8 cellular contexts compared by ENCODE assay signal in genomic region chr2:27185331-27186026, GRCh38. TPM values are rescaled to one million over a fixed set of nuclear protein-coding genes. Genes with fewer than 3 reads are reported as not detected.
DNase-seq lines count a peak whose midpoint lies in the region; ATAC-seq and TF ChIP-seq lines count a peak whose summit lies in the region.

No MANE protein-coding gene starts in this region.

- intact Hi-C loops in spleen (cut with DNase I; ENCODE audit: low total_unique reads): no loop called here

- H3K4me3 ChIP-seq in HEK293 (ENCODE audit: low read depth, low read length) (no peak overlapping the region), right atrium auricular region (no peak overlapping the region), spleen (no peak overlapping the region)

- TF ChIP-seq CTCF in HEK293 (tag by site-specific recombination; IDR thresholded peaks at IDR 0.05): no peak
- no peak for TF ChIP-seq CTCF in right atrium auricular region (IDR thresholded peaks at IDR 0.05)
- TF ChIP-seq CTCF in spleen (IDR thresholded peaks at IDR 0.05 in 8 of 11, conservative IDR thresholded peaks at IDR 0.05 in 3 of 11): no peak

- peaks cover 37 to 47% of the 10 kb centered on the region in 2 donors for H3K27me3 Mint-ChIP-seq in effector memory CD8-positive, alpha-beta T cell
- H3K27me3 Mint-ChIP-seq in activated T-cell treated with anti-CD3 and anti-CD28 coated beads, Interleukin-2, amount 50 U/mL, for 72 hours (ENCODE audit: low read depth): peaks cover 47% of the 10 kb centered on the region

- no peak overlapping the region for H3K4me3 Mint-ChIP-seq in effector memory CD8-positive, alpha-beta T cell
- no peak overlapping the region for H3K4me3 Mint-ChIP-seq in stimulated activated effector memory CD8-positive, alpha-beta T cell treated with anti-CD3 and anti-CD28 coated beads, Interleukin-12 subunit alpha, Interleukin-12 subunit beta, amount 100 ng/mL, for 72 hours
- H3K4me3 Mint-ChIP-seq in activated T-cell treated with anti-CD3 and anti-CD28 coated beads, Interleukin-2, amount 50 U/mL, for 72 hours: no peak overlapping the region

- H3K9me3 ChIP-seq in HEK293 (ENCODE audit: control insufficient read depth, insufficient read depth, low read depth, low read length) (no peaks in the 10 kb centered on the region), right atrium auricular region (no peaks in the 10 kb centered on the region), spleen (no peaks in the 10 kb centered on the region)

- no peaks in the 10 kb centered on the region for H3K9me3 Mint-ChIP-seq in effector memory CD8-positive, alpha-beta T cell
- no peaks in the 10 kb centered on the region for H3K9me3 Mint-ChIP-seq in stimulated activated effector memory CD8-positive, alpha-beta T cell treated with anti-CD3 and anti-CD28 coated beads, Interleukin-12 subunit alpha, Interleukin-12 subunit beta, amount 100 ng/mL, for 72 hours
- H3K9me3 Mint-ChIP-seq in activated T-cell treated with anti-CD3 and anti-CD28 coated beads, Interleukin-2, amount 50 U/mL, for 72 hours: no peaks in the 10 kb centered on the region

- H3K36me3 ChIP-seq in HEK293 (ENCODE audit: control insufficient read depth in 2 of 2, insufficient read depth in 1 of 2, low read length in 2 of 2) (no peaks in the 10 kb centered on the region), right atrium auricular region (no peaks in the 10 kb centered on the region), spleen (no peaks in the 10 kb centered on the region)

- POLR2A ChIA-PET in HEK293 (lab: Yijun Ruan, JAX): no interaction called here

- H3K4me1 Mint-ChIP-seq in effector memory CD8-positive, alpha-beta T cell (ENCODE audit: low read depth in 2 of 2): no peaks in the 10 kb centered on the region
- H3K4me1 Mint-ChIP-seq in stimulated activated effector memory CD8-positive, alpha-beta T cell treated with anti-CD3 and anti-CD28 coated beads, Interleukin-12 subunit alpha, Interleukin-12 subunit beta, amount 100 ng/mL, for 72 hours: no peaks in the 10 kb centered on the region
- no peaks in the 10 kb centered on the region for H3K4me1 Mint-ChIP-seq in activated T-cell treated with anti-CD3 and anti-CD28 coated beads, Interleukin-2, amount 50 U/mL, for 72 hours (ENCODE audit: low read depth)

- WGBS in spleen, 5 donors: 37 to 50% (median 43%) methylated on average over 6 of the region's 6 CpGs

- CTCF ChIA-PET in HEK293 (lab: Yijun Ruan, JAX): interaction anchor here (0.5 to 2.2 kb wide), 3 partner anchors 9 to 118 kb away, joined by 3 to 13 read pairs (median 4); no protein-coding TSS in a partner anchor

- H3K27me3 ChIP-seq in right atrium auricular region: no peaks in the 10 kb centered on the region
- peaks cover 0 to 12% (median 0%) of the 10 kb centered on the region in 7 donors for H3K27me3 ChIP-seq in spleen (replicated peaks in 1 of 7)

- H3K27ac ChIP-seq in HEK293 (ENCODE audit: extremely low read depth, low read depth, low read length) (no peak overlapping the region), right atrium auricular region (peak overlapping the region; percentile 74 to 79), spleen (peak overlapping the region in 7 of 8 donors; percentile 10 to 70 (median 56))

- DNase-seq in SKM-1 (lab: John Stamatoyannopoulos, UW; ENCODE audit: unreplicated experiment) (peak; percentile 72), right atrium auricular region (ENCODE audit: low spot score) (peak; percentile 75), spleen (no peak)
- no peak for DNase-seq in effector memory CD8-positive, alpha-beta T cell
- DNase-seq in stimulated activated effector memory CD8-positive, alpha-beta T cell treated with anti-CD3 and anti-CD28 coated beads, Interleukin-12 subunit alpha, Interleukin-12 subunit beta, amount 100 ng/mL, for 72 hours (ENCODE audit: low spot score in 2 of 2): no peak
- DNase-seq in activated T-cell treated with anti-CD3 and anti-CD28 coated beads, Interleukin-2, amount 50 U/mL, for 72 hours: no peak

- no peak overlapping the region for H3K27ac Mint-ChIP-seq in effector memory CD8-positive, alpha-beta T cell
- H3K27ac Mint-ChIP-seq in stimulated activated effector memory CD8-positive, alpha-beta T cell treated with anti-CD3 and anti-CD28 coated beads, Interleukin-12 subunit alpha, Interleukin-12 subunit beta, amount 100 ng/mL, for 72 hours: no peak overlapping the region
- no peak overlapping the region for H3K27ac Mint-ChIP-seq in activated T-cell treated with anti-CD3 and anti-CD28 coated beads, Interleukin-2, amount 50 U/mL, for 72 hours

- H3K4me1 ChIP-seq in HEK293 (ENCODE audit: control insufficient read depth, insufficient read depth, low read length) (peaks cover 4% of the 10 kb centered on the region; the same call in 1 of the 2 replicates), right atrium auricular region (peaks cover 0 to 33% of the 10 kb centered on the region in 2 donors), spleen (peaks cover 0 to 6% (median 0%) of the 10 kb centered on the region in 6 donors)

- H3K36me3 Mint-ChIP-seq in effector memory CD8-positive, alpha-beta T cell (ENCODE audit: insufficient read depth): no peaks in the 10 kb centered on the region
- no peaks in the 10 kb centered on the region for H3K36me3 Mint-ChIP-seq in stimulated activated effector memory CD8-positive, alpha-beta T cell treated with anti-CD3 and anti-CD28 coated beads, Interleukin-12 subunit alpha, Interleukin-12 subunit beta, amount 100 ng/mL, for 72 hours
- H3K36me3 Mint-ChIP-seq in activated T-cell treated with anti-CD3 and anti-CD28 coated beads, Interleukin-2, amount 50 U/mL, for 72 hours (ENCODE audit: insufficient read depth in 2 of 2): no peaks in the 10 kb centered on the region

- ATAC-seq in effector memory CD8-positive, alpha-beta T cell (replicated peaks): no peak
- no peak for ATAC-seq in stimulated activated effector memory CD8-positive, alpha-beta T cell treated with anti-CD3 and anti-CD28 coated beads, Interleukin-12 subunit alpha, Interleukin-12 subunit beta, amount 100 ng/mL, for 72 hours
- ATAC-seq in activated T-cell treated with anti-CD3 and anti-CD28 coated beads, Interleukin-2, amount 50 U/mL, for 72 hours (replicated peaks in 1 of 2): no peak
- ATAC-seq in HG02885 (IDR thresholded peaks at IDR 0.05; ENCODE audit: poor library complexity, unreplicated experiment): no peak

- TF ChIP-seq POLR2A in spleen (IDR thresholded peaks at IDR 0.05): no peak

TF ChIP-seq in HEK293, 187 proteins besides CTCF, POLR2A, EP300 and RAD21 (continues in another document):
- TF ChIP-seq ZNF701 (tag by site-specific recombination; IDR thresholded peaks at IDR 0.05): no peak
- no peak for TF ChIP-seq ZNF664 (tag by site-specific recombination; IDR thresholded peaks at IDR 0.05)
- no peak for TF ChIP-seq GLI2 (tag by site-specific recombination; IDR thresholded peaks at IDR 0.05; ENCODE audit: borderline replicate concordance, low read depth)
- TF ChIP-seq ZSCAN30 (tag by site-specific recombination; IDR thresholded peaks at IDR 0.05): no peak
- no peak for TF ChIP-seq ZNF513 (tag by site-specific recombination; IDR thresholded peaks at IDR 0.05)
- TF ChIP-seq ZSCAN16 (tag by site-specific recombination; IDR thresholded peaks at IDR 0.05): no peak
- TF ChIP-seq ZNF548 (tag by site-specific recombination; IDR thresholded peaks at IDR 0.05): no peak
- no peak for TF ChIP-seq ZNF639 (tag by site-specific recombination; IDR thresholded peaks at IDR 0.05)
- no peak for TF ChIP-seq ZNF132 (tag by site-specific recombination; IDR thresholded peaks at IDR 0.05; ENCODE audit: borderline replicate concordance)
- TF ChIP-seq ZNF747 (tag by site-specific recombination; IDR thresholded peaks at IDR 0.05): no peak

RNA-seq across cellular contexts. Expression of gene ATRAID, which starts 26.4 kb away (rescaled TPM):
- 100 to 1,000 TPM; 193 TPM for total RNA-seq in right atrium auricular region
- 100 to 1,000 TPM in 3 of 7 donors, 10 to 100 TPM in 4; 59.2 to 300 (median 92.8) TPM for total RNA-seq in spleen
- polyA plus RNA-seq in spleen: 100 to 1,000 TPM in 2 of 3 donors, 10 to 100 TPM in 1; 85.1 to 131 (median 116) TPM
- total RNA-seq in activated T-cell treated with anti-CD3 and anti-CD28 coated beads, Interleukin-2, amount 50 U/mL, for 72 hours: 10 to 100 TPM; 80.5 to 87.3 TPM

RNA-seq across cellular contexts. Expression of gene SLC5A6, which starts 26.6 kb away (rescaled TPM):
- 10 to 100 TPM in 1 of 2 donors, 1 to 10 TPM in 1; 9.2 to 14.7 TPM for total RNA-seq in right atrium auricular region
- total RNA-seq in spleen: 10 to 100 TPM; 19.4 to 33.3 (median 23.2) TPM
- polyA plus RNA-seq in spleen: 10 to 100 TPM; 11.9 to 15.4 (median 15.3) TPM
- 10 to 100 TPM; 38.8 to 39.2 TPM for total RNA-seq in activated T-cell treated with anti-CD3 and anti-CD28 coated beads, Interleukin-2, amount 50 U/mL, for 72 hours

RNA-seq across cellular contexts. Expression of gene CAD, which starts 31.7 kb away (rescaled TPM):
- 10 to 100 TPM in 1 of 2 donors, 1 to 10 TPM in 1; 4.8 to 13.2 TPM for total RNA-seq in right atrium auricular region
- 10 to 100 TPM; 20.9 to 38.8 (median 30.3) TPM for total RNA-seq in spleen
- 10 to 100 TPM; 10.9 to 18.3 (median 14.2) TPM for polyA plus RNA-seq in spleen
- 10 to 100 TPM; 53.6 to 64.5 TPM for total RNA-seq in activated T-cell treated with anti-CD3 and anti-CD28 coated beads, Interleukin-2, amount 50 U/mL, for 72 hours

RNA-seq across cellular contexts. Expression of gene TCF23, which starts 36.7 kb away (rescaled TPM):
- total RNA-seq in right atrium auricular region (not detected), spleen (10 to 100 TPM in 1 of 7 donors, 1 to 10 TPM in 6; 1.8 to 14.8 (median 3.2) TPM)
- under 1 TPM; 0.27 to 0.93 (median 0.30) TPM for polyA plus RNA-seq in spleen
- total RNA-seq in activated T-cell treated with anti-CD3 and anti-CD28 coated beads, Interleukin-2, amount 50 U/mL, for 72 hours: not detected

RNA-seq across cellular contexts. Expression of gene PRR30, which starts 46.3 kb away (rescaled TPM):
- not detected for total RNA-seq in right atrium auricular region
- total RNA-seq in spleen: not detected
- polyA plus RNA-seq in spleen: not detected
- total RNA-seq in activated T-cell treated with anti-CD3 and anti-CD28 coated beads, Interleukin-2, amount 50 U/mL, for 72 hours: not detected

Comparison
In these comparisons a context has a peak if more than half of its experiments do, and no peak if none do; other contexts are left out.
1. DNase-seq: peak in SKM-1 (single experiment) and right atrium auricular region (single experiment); none in spleen (single experiment), effector memory CD8-positive, alpha-beta T cell (0 of 3), stimulated activated effector memory CD8-positive, alpha-beta T cell treated with anti-CD3 and anti-CD28 coated beads, Interleukin-12 subunit alpha, Interleukin-12 subunit beta, amount 100 ng/mL, for 72 hours (0 of 2) and activated T-cell treated with anti-CD3 and anti-CD28 coated beads, Interleukin-2, amount 50 U/mL, for 72 hours (0 of 2).